Comparison of ENCODE assay signal across 15 cellular contexts in genomic region chr15:33071451-33071850, GRCh38.
DNase-seq lines count a peak whose midpoint lies in the region; ATAC-seq and TF ChIP-seq lines count a peak whose summit lies in the region.
"Had no signal": no experiment of that assay in that cellular context is flagged by ENCODE, and none has a peak within 500 bp of the region (broad histone marks: within the 10 kb centered on the region; RNA-seq: fewer than 3 reads in every experiment).

No MANE protein-coding gene starts in this region.

- no peak overlapping the region for H2BK120ac ChIP-seq in IMR-90 (ENCODE audit: low read depth, low read length)

- no peaks in the 10 kb centered on the region for H3K9me3 Mint-ChIP-seq in activated T-helper 1 cell treated with anti-CD3 and anti-CD28 coated beads, Interleukin-12 subunit alpha, Interleukin-12 subunit beta, Interleukin-2, Interleukin-4 antibody, amounts not matched to agents 30 ng/mL and 10 ng/mL and 1 ng/mL, durations not matched to agents 14 hours and 24 hours and 36 hours
- H3K9me3 Mint-ChIP-seq: CD14-positive monocyte; CD8-positive, alpha-beta T cell; H9 had no signal

- no peaks in the 10 kb centered on the region for H3K36me3 ChIP-seq in IMR-90 (ENCODE audit: control insufficient read depth, insufficient read depth, low read length)
- H3K36me3 ChIP-seq in thyroid gland = no peaks in the 10 kb centered on the region

- in situ Hi-C loops in IMR-90 (cut with MboI; ENCODE audit: low sequenced_read_pairs) (loop anchor here (25.0 kb wide), 1 partner anchor 616 kb away; no protein-coding TSS in a partner anchor), SK-MEL-5 (cut with HindIII; ENCODE audit: low pct_unique_long_range_greater_than_20kb, low sequenced_read_pairs) (no loop called here)

- H3K27me3 ChIP-seq in IMR-90 (ENCODE audit: control insufficient read depth, insufficient read depth, low read length) (no peaks in the 10 kb centered on the region), thyroid gland (no peaks in the 10 kb centered on the region)

- no peak overlapping the region for H2BK15ac ChIP-seq in IMR-90 (ENCODE audit: low read depth, low read length)

- H3K27me3 Mint-ChIP-seq in activated T-helper 1 cell treated with anti-CD3 and anti-CD28 coated beads, Interleukin-12 subunit alpha, Interleukin-12 subunit beta, Interleukin-2, Interleukin-4 antibody, amounts not matched to agents 30 ng/mL and 10 ng/mL and 1 ng/mL, durations not matched to agents 14 hours and 24 hours and 36 hours (ENCODE audit: insufficient read depth) = peaks cover 23% of the 10 kb centered on the region

- BruUV-seq in IMR-90 (replicated peaks; lab: Mats Ljungman, UMichigan) = no TSS peak

- H3K4me1 Mint-ChIP-seq in activated T-helper 1 cell treated with anti-CD3 and anti-CD28 coated beads, Interleukin-12 subunit alpha, Interleukin-12 subunit beta, Interleukin-2, Interleukin-4 antibody, amounts not matched to agents 30 ng/mL and 10 ng/mL and 1 ng/mL, durations not matched to agents 14 hours and 24 hours and 36 hours (ENCODE audit: low read depth) = peaks cover 7% of the 10 kb centered on the region

- TF ChIP-seq RAD21 in IMR-90 (IDR thresholded peaks at IDR 0.05; ENCODE audit: low read length) = no peak

- H2BK5ac ChIP-seq in IMR-90 (ENCODE audit: low read depth, low read length, poor library complexity, severe bottlenecking) = no peak overlapping the region

- H2AK9ac ChIP-seq in IMR-90 (replicated peaks; ENCODE audit: low read depth, low read length, poor library complexity) = no peak overlapping the region

- H3K9ac ChIP-seq in IMR-90 (ENCODE audit: low read depth, low read length) = no peak overlapping the region

- dilution Hi-C loops in IMR-90 (cut with HindIII; ENCODE audit: low sequenced_read_pairs, unreplicated experiment) = no loop called here

- no peak overlapping the region for H3K23ac ChIP-seq in IMR-90 (ENCODE audit: low read depth, low read length)

- peaks cover 21% of the 10 kb centered on the region for H3K9me1 ChIP-seq in IMR-90 (ENCODE audit: insufficient read depth, low read length)

- H3K4me3 Mint-ChIP-seq in activated T-helper 1 cell treated with anti-CD3 and anti-CD28 coated beads, Interleukin-12 subunit alpha, Interleukin-12 subunit beta, Interleukin-2, Interleukin-4 antibody, amounts not matched to agents 30 ng/mL and 10 ng/mL and 1 ng/mL, durations not matched to agents 14 hours and 24 hours and 36 hours = no peak overlapping the region
- H3K4me3 Mint-ChIP-seq: CD14-positive monocyte; CD8-positive, alpha-beta T cell; H9 had no signal

- H3K4me2 ChIP-seq in IMR-90 (ENCODE audit: low read depth, low read length) = no peak overlapping the region

- no peak overlapping the region for H2AK5ac ChIP-seq in IMR-90 (ENCODE audit: low read depth, low read length)

- no peak overlapping the region for H3K27ac Mint-ChIP-seq in activated T-helper 1 cell treated with anti-CD3 and anti-CD28 coated beads, Interleukin-12 subunit alpha, Interleukin-12 subunit beta, Interleukin-2, Interleukin-4 antibody, amounts not matched to agents 30 ng/mL and 10 ng/mL and 1 ng/mL, durations not matched to agents 14 hours and 24 hours and 36 hours
- H3K27ac Mint-ChIP-seq: CD14-positive monocyte; CD8-positive, alpha-beta T cell; H9 had no signal

- H3K9me3 ChIP-seq in IMR-90 (ENCODE audit: control insufficient read depth, insufficient read depth, low read length) (no peaks in the 10 kb centered on the region), thyroid gland (no peaks in the 10 kb centered on the region)

- TF ChIP-seq POLR2A in IMR-90 (IDR thresholded peaks at IDR 0.05; ENCODE audit: low read depth, low read length) (no peak), thyroid gland (IDR thresholded peaks at IDR 0.05) (no peak)

- H3K4me1 ChIP-seq in IMR-90 (ENCODE audit: control insufficient read depth, insufficient read depth, low read length) (peaks cover 24% of the 10 kb centered on the region), thyroid gland (peaks cover 36 to 41% of the 10 kb centered on the region in 2 donors)

- peak; percentile 24 for DNase-seq in IMR-90
- peak; percentile 40 for DNase-seq in SK-MEL-5 (ENCODE audit: low read depth, low spot score)
- DNase-seq in myocyte (ENCODE audit: low read depth) = peak; percentile 50
- no peak for DNase-seq in thyroid gland
- no peak for DNase-seq in NCI-H1694 (lab: John Stamatoyannopoulos, UW)
- DNase-seq in pons (ENCODE audit: low spot score) = no peak
- no peak for DNase-seq in activated T-helper 1 cell treated with anti-CD3 and anti-CD28 coated beads, Interleukin-12 subunit alpha, Interleukin-12 subunit beta, Interleukin-2, Interleukin-4 antibody, amounts not matched to agents 30 ng/mL and 10 ng/mL and 1 ng/mL, durations not matched to agents 14 hours and 24 hours and 36 hours (ENCODE audit: low spot score)
- DNase-seq: CD8-positive, alpha-beta T cell; COR-L47; DMS153; DMS79 treated with DMSO at 0.1 percent for 48 hours; EL; GOT3; H9 had no signal

- TF ChIP-seq CTCF in IMR-90 (conservative IDR thresholded peaks at IDR 0.05; ENCODE audit: low read depth, low read length) = no peak
- no peak for TF ChIP-seq CTCF in thyroid gland (IDR thresholded peaks at IDR 0.05)

- no peak overlapping the region for H3K56ac ChIP-seq in IMR-90 (ENCODE audit: extremely low read depth, insufficient read depth, low read length)

- H3K4me3 ChIP-seq in IMR-90 (ENCODE audit: insufficient read depth, low read depth, low read length) (no peak overlapping the region), thyroid gland (replicated peaks in 1 of 3) (no peak overlapping the region)

- no peak overlapping the region for H4K8ac ChIP-seq in IMR-90 (ENCODE audit: low read depth in 2 of 2, low read length in 2 of 2)

- intact Hi-C loops in IMR-90 (cut with micrococcal nuclease) = no loop called here
- intact Hi-C loops in thyroid gland (cut with DNase I) = loop anchor here (10.0 kb wide), 1 partner anchor 47 kb away; no protein-coding TSS in a partner anchor
- intact Hi-C loops in activated T-helper 1 cell treated with anti-CD3 and anti-CD28 coated beads, Interleukin-12 subunit alpha, Interleukin-12 subunit beta, Interleukin-2, Interleukin-4 antibody, amounts not matched to agents 30 ng/mL and 10 ng/mL and 1 ng/mL, durations not matched to agents 14 hours and 24 hours and 36 hours (cut with micrococcal nuclease) = no loop called here

- CTCF ChIA-PET in IMR-90 (lab: Yijun Ruan, JAX) = no interaction called here

- no peak overlapping the region for H2AFZ ChIP-seq in IMR-90 (replicated peaks; ENCODE audit: low read length, poor library complexity)

- no peak overlapping the region for H4K91ac ChIP-seq in IMR-90 (ENCODE audit: insufficient read depth, low read depth, low read length)

- H3K4ac ChIP-seq in IMR-90 (ENCODE audit: low read depth, low read length) = no peak overlapping the region

- ATAC-seq in IMR-90 (ENCODE audit: low read depth) = no peak
- ATAC-seq: CD8-positive, alpha-beta T cell had no signal

- H3K36me3 Mint-ChIP-seq in activated T-helper 1 cell treated with anti-CD3 and anti-CD28 coated beads, Interleukin-12 subunit alpha, Interleukin-12 subunit beta, Interleukin-2, Interleukin-4 antibody, amounts not matched to agents 30 ng/mL and 10 ng/mL and 1 ng/mL, durations not matched to agents 14 hours and 24 hours and 36 hours (ENCODE audit: low read depth) = no peaks in the 10 kb centered on the region
- H3K36me3 Mint-ChIP-seq: CD8-positive, alpha-beta T cell had no signal

- H4K5ac ChIP-seq in IMR-90 (ENCODE audit: low read depth, low read length) = no peak overlapping the region

- peaks cover 40% of the 10 kb centered on the region; the same call in 1 of the 2 replicates for H4K20me1 ChIP-seq in IMR-90 (ENCODE audit: insufficient read depth, low read length)

- H3K79me1 ChIP-seq in IMR-90 (ENCODE audit: low read depth in 1 of 2, low read length in 2 of 2) = peaks cover 21 to 67% of the 10 kb centered on the region in 2 experiments; a peak in 3 of 4 replicates

- H3K27ac ChIP-seq in IMR-90 (ENCODE audit: insufficient read depth, low read length) (no peak overlapping the region), thyroid gland (peak overlapping the region; percentile 19 to 60 (median 44))

- H3K14ac ChIP-seq in IMR-90 (replicated peaks; ENCODE audit: low read depth, low read length) = no peak overlapping the region

- no peak overlapping the region for H3K18ac ChIP-seq in IMR-90 (ENCODE audit: low read depth, low read length)

- WGBS in IMR-90 (ENCODE audit: extremely low coverage in 2 of 2, insufficient read length in 1 of 2), 2 experiments = 83% methylated on average over 2 of the region's 3 CpGs; no CpG with 5 or more reads in 1 of the 2 experiments
- WGBS in thyroid gland, 2 donors = 16 to 37% methylated on average over 3 of the region's 3 CpGs

- H2BK20ac ChIP-seq in IMR-90 (ENCODE audit: low read depth, low read length) = no peak overlapping the region

- POLR2A ChIA-PET in IMR-90 (lab: Charles Lee; ENCODE audit: unreplicated experiment) = no interaction called here

TF ChIP-seq in IMR-90, 13 proteins besides CTCF, POLR2A, EP300 and RAD21 (continues in another document):
- no peak for TF ChIP-seq BHLHE40 (IDR thresholded peaks at IDR 0.05; ENCODE audit: low read depth, low read length)
- TF ChIP-seq CEBPB (IDR thresholded peaks at IDR 0.05; ENCODE audit: low read depth, low read length) = no peak
- TF ChIP-seq RCOR1 (IDR thresholded peaks at IDR 0.05; ENCODE audit: insufficient replicate concordance, low read length) = no peak
- TF ChIP-seq CHD1 (IDR thresholded peaks at IDR 0.05; ENCODE audit: low read depth, low read length) = no peak
- no peak for TF ChIP-seq ELK1 (IDR thresholded peaks at IDR 0.05; ENCODE audit: borderline replicate concordance, low read depth, low read length)
- no peak for TF ChIP-seq MAFK (IDR thresholded peaks at IDR 0.05; ENCODE audit: low read depth, low read length)
- TF ChIP-seq MXI1 (IDR thresholded peaks at IDR 0.05; ENCODE audit: borderline replicate concordance, low read depth, low read length) = no peak
- no peak for TF ChIP-seq SMC3 (IDR thresholded peaks at IDR 0.05; ENCODE audit: low read depth, low read length)
- no peak for TF ChIP-seq RFX5 (IDR thresholded peaks at IDR 0.05; ENCODE audit: low read depth, low read length)
- TF ChIP-seq NFE2L2 (IDR thresholded peaks at IDR 0.05; ENCODE audit: low read depth, low read length) = no peak
- no peak for TF ChIP-seq MAZ (IDR thresholded peaks at IDR 0.05; ENCODE audit: borderline replicate concordance, low read depth, low read length)
- no peak for TF ChIP-seq FOS (IDR thresholded peaks at IDR 0.05; ENCODE audit: low read depth, low read length)

Comparison
In these comparisons a context has a peak if more than half of its experiments do, and no peak if none do; other contexts are left out.
1. DNase-seq: peak in IMR-90 (single experiment), SK-MEL-5 (single experiment) and myocyte (single experiment); none in thyroid gland (0 of 2), NCI-H1694 (single experiment), pons (single experiment) and activated T-helper 1 cell treated with anti-CD3 and anti-CD28 coated beads, Interleukin-12 subunit alpha, Interleukin-12 subunit beta, Interleukin-2, Interleukin-4 antibody, amounts not matched to agents 30 ng/mL and 10 ng/mL and 1 ng/mL, durations not matched to agents 14 hours and 24 hours and 36 hours (single experiment).